ENCODE assay signal across 24 cellular contexts in the genomic region with DNA sequence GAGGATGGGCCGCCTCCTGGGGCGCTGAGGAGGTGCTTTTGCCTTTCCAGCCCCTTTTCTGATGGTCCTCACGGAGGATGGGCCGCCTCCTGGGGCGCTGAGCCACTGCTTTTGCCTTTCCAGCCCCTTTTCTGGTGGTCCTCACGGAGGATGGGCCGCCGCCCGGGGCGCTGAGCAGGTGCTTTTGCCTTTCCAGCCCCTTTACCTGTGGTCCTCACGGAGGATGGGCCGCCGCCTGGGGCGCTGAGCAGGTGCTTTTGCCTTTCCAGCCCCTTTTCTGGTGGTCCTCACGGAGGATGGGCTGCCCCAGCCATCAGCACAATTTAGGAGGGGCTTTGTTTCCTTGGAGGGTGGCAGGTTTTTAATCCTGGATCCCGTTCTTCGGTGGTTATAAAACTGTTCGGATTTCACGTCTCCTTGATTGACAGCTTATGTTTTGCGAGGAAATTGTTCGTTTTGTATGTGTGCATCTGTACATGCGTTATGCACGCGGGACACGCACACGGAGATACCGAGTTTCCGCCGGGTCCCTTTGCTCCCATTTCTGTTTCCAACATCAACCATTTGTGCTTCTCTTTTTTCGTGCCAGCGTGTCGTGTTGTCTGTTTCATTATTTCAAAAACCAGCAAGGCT.
"Had no signal": no experiment of that assay in that cellular context is flagged by ENCODE, and none has a peak within 500 bp of the region (broad histone marks: within the 10 kb centered on the region; RNA-seq: fewer than 3 reads in every experiment).

No MANE protein-coding gene starts in this region.

- H3K27me3 ChIP-seq: brain microvascular endothelial cell, cardiac muscle cell, SJCRH30 had no signal

- H3K9ac ChIP-seq: SK-N-SH had no signal

- H3K27ac ChIP-seq: brain microvascular endothelial cell, cardiac muscle cell, SJCRH30, VCaP had no signal

- H3K4me3 Mint-ChIP-seq: activated CD4-positive, alpha-beta T cell treated with anti-CD3 and anti-CD28 coated beads for 36 hours; activated CD8-positive, alpha-beta T cell treated with anti-CD3 and anti-CD28 coated beads, Interleukin-2, amount 10 ng/mL, durations not matched to agents 7 days and 5 days; activated naive CD4-positive, alpha-beta T cell treated with anti-CD3 and anti-CD28 coated beads, Interleukin-2, amount 10 ng/mL, durations not matched to agents 7 days and 5 days; activated naive CD8-positive, alpha-beta T cell treated with anti-CD3 and anti-CD28 coated beads for 36 hours; activated T-cell treated with anti-CD3 and anti-CD28 coated beads, Interleukin-2, amount 50 U/mL, for 72 hours had no signal

- H3K9me3 ChIP-seq: SJCRH30, SK-N-SH had no signal

- DNase-seq: activated CD4-positive, alpha-beta T cell treated with anti-CD3 and anti-CD28 coated beads for 36 hours; activated CD4-positive, alpha-beta T cell treated with anti-CD3 and anti-CD28 coated beads, Interleukin-2, amount 50 U/mL, for 1 hour; activated CD8-positive, alpha-beta T cell treated with anti-CD3 and anti-CD28 coated beads, Interleukin-2, amount 10 ng/mL, durations not matched to agents 7 days and 5 days; activated gamma-delta T cell treated with Interleukin-2 at 50 U/mL for 16 hours; activated naive CD4-positive, alpha-beta T cell treated with anti-CD3 and anti-CD28 coated beads, Interleukin-2, amount 10 ng/mL, durations not matched to agents 7 days and 5 days; activated naive CD8-positive, alpha-beta T cell treated with anti-CD3 and anti-CD28 coated beads for 36 hours; activated T-cell treated with anti-CD3 and anti-CD28 coated beads, Interleukin-2, amount 50 U/mL, for 72 hours; brain microvascular endothelial cell; Karpas-422; NCI-H1048; NCI-H1417; NCI-H1930; NCI-H2171; NCI-H226; NCI-H526; NCI-H82; OCI-M1; RPMI8226; SJCRH30; SK-N-SH; T-helper 1 cell had no signal

- H3K4me1 Mint-ChIP-seq: activated CD4-positive, alpha-beta T cell treated with anti-CD3 and anti-CD28 coated beads for 36 hours; activated naive CD4-positive, alpha-beta T cell treated with anti-CD3 and anti-CD28 coated beads, Interleukin-2, amount 10 ng/mL, durations not matched to agents 7 days and 5 days had no signal

- H3K36me3 ChIP-seq: brain microvascular endothelial cell, cardiac muscle cell, SJCRH30 had no signal

- H3K36me3 Mint-ChIP-seq: activated naive CD4-positive, alpha-beta T cell treated with anti-CD3 and anti-CD28 coated beads, Interleukin-2, amount 10 ng/mL, durations not matched to agents 7 days and 5 days; activated naive CD8-positive, alpha-beta T cell treated with anti-CD3 and anti-CD28 coated beads for 36 hours had no signal

- H3K27ac Mint-ChIP-seq: activated CD4-positive, alpha-beta T cell treated with anti-CD3 and anti-CD28 coated beads for 36 hours; activated CD8-positive, alpha-beta T cell treated with anti-CD3 and anti-CD28 coated beads, Interleukin-2, amount 10 ng/mL, durations not matched to agents 7 days and 5 days; activated naive CD4-positive, alpha-beta T cell treated with anti-CD3 and anti-CD28 coated beads, Interleukin-2, amount 10 ng/mL, durations not matched to agents 7 days and 5 days; activated naive CD8-positive, alpha-beta T cell treated with anti-CD3 and anti-CD28 coated beads for 36 hours; activated T-cell treated with anti-CD3 and anti-CD28 coated beads, Interleukin-2, amount 50 U/mL, for 72 hours; activated T-helper 2 cell treated with anti-CD3 and anti-CD28 coated beads, Interferon-gamma antibody, Interleukin-2, Interleukin-4, amounts not matched to agents 10 μg/mL and 5 μg/mL and 100 μg/mL, durations not matched to agents 14 hours and 24 hours and 36 hours had no signal

- H3K4me3 ChIP-seq: cardiac muscle cell, SJCRH30 had no signal

- H3K4me1 ChIP-seq: SJCRH30 had no signal

- H3K9me3 Mint-ChIP-seq: activated naive CD4-positive, alpha-beta T cell treated with anti-CD3 and anti-CD28 coated beads, Interleukin-2, amount 10 ng/mL, durations not matched to agents 7 days and 5 days; activated naive CD8-positive, alpha-beta T cell treated with anti-CD3 and anti-CD28 coated beads for 36 hours; activated T-cell treated with anti-CD3 and anti-CD28 coated beads, Interleukin-2, amount 50 U/mL, for 72 hours; activated T-helper 2 cell treated with anti-CD3 and anti-CD28 coated beads, Interferon-gamma antibody, Interleukin-2, Interleukin-4, amounts not matched to agents 10 μg/mL and 5 μg/mL and 100 μg/mL, durations not matched to agents 14 hours and 24 hours and 36 hours had no signal
